In the genomic region with DNA sequence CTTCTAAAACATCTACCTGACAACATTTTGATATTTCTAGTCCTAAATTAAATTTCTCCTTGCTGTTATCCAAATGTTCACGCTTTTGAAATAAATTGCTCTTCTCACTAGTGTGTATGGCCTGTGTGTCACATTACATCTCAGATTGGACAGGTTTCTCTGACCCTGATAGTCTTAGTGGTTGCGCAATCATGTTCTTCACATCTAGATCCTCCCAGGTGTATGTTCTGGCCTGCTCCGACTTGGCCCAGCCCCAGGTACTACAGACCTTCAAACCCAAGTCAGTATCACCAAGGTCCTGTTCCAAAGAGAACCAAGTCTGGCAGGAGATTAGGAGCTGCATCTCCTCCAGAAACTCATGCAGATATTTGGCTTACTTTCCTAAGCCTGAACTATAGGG, we compare ENCODE assay signal across 29 cellular contexts.
"Had no signal": no experiment of that assay in that cellular context is flagged by ENCODE, and none has a peak within 500 bp of the region (broad histone marks: within the 10 kb centered on the region; RNA-seq: fewer than 3 reads in every experiment).

No MANE protein-coding gene starts in this region.

- FAIRE-seq: frontal cortex had no signal

- ATAC-seq: activated CD4-positive, alpha-beta T cell treated with anti-CD3 and anti-CD28 coated beads for 36 hours; activated naive CD4-positive, alpha-beta T cell treated with anti-CD3 and anti-CD28 coated beads, Interleukin-2, amount 50 U/mL, for 72 hours; activated T-cell treated with anti-CD3 and anti-CD28 coated beads, Interleukin-2, amount 50 U/mL, for 72 hours; esophagus mucosa; T-helper 17 cell had no signal

- H3K4me3 ChIP-seq: ascending aorta, breast epithelium, cardiac muscle cell, colonic mucosa had no signal

- H3K4me1 ChIP-seq: ascending aorta, breast epithelium, colonic mucosa had no signal

- DNase-seq: activated CD4-positive, alpha-beta memory T cell treated with anti-CD3 and anti-CD28 coated beads, Interleukin-2, amount 10 ng/mL, durations not matched to agents 7 days and 5 days; activated CD4-positive, alpha-beta T cell treated with anti-CD3 and anti-CD28 coated beads for 36 hours; activated CD4-positive, alpha-beta T cell treated with anti-CD3 and anti-CD28 coated beads, Interleukin-2, amount 10 ng/mL, durations not matched to agents 24 days and 14 days; activated CD4-positive, alpha-beta T cell treated with anti-CD3 and anti-CD28 coated beads, Interleukin-2, amount 50 U/mL, for 4 hours; activated CD4-positive, CD25-positive, alpha-beta regulatory T cell; activated CD4-positive, CD25-positive, alpha-beta regulatory T cell treated with anti-CD3 and anti-CD28 coated beads, Interleukin-2, amount 50 U/mL, for 72 hours; activated CD8-positive, alpha-beta memory T cell treated with anti-CD3 and anti-CD28 coated beads, Interleukin-2, amount 50 U/mL, for 48 hours; activated gamma-delta T cell; activated naive CD4-positive, alpha-beta T cell; activated naive CD4-positive, alpha-beta T cell treated with anti-CD3 and anti-CD28 coated beads, Interleukin-2, amount 10 ng/mL, durations not matched to agents 7 days and 5 days; activated naive CD8-positive, alpha-beta T cell treated with anti-CD3 and anti-CD28 coated beads, Interleukin-2, amount 10 ng/mL, durations not matched to agents 7 days and 5 days; activated T-cell treated with anti-CD3 and anti-CD28 coated beads for 4 hours; activated T-cell treated with anti-CD3 and anti-CD28 coated beads, Interleukin-2, amount 50 U/mL, for 24 hours; activated T-cell treated with anti-CD3 and anti-CD28 coated beads, Interleukin-2, amount 50 U/mL, for 72 hours; central memory CD4-positive, alpha-beta T cell; cerebellar nuclear complex; colonic mucosa; effector memory CD4-positive, alpha-beta T cell; endodermal cell; foreskin fibroblast; head of caudate nucleus; T-helper 17 cell; T1000 had no signal

- H3K27ac ChIP-seq: ascending aorta, breast epithelium, cardiac muscle cell, colonic mucosa had no signal

- H3K27me3 ChIP-seq: ascending aorta, breast epithelium, cardiac muscle cell, colonic mucosa had no signal

- H3K36me3 ChIP-seq: ascending aorta, breast epithelium, cardiac muscle cell, colonic mucosa had no signal

- H3K9me3 ChIP-seq: ascending aorta, breast epithelium, colonic mucosa had no signal
